Comparison of ENCODE assay signal across 21 cellular contexts in genomic region chr13:74005320-74006154, GRCh38.
"Had no signal": no experiment of that assay in that cellular context is flagged by ENCODE, and none has a peak within 500 bp of the region (broad histone marks: within the 10 kb centered on the region; RNA-seq: fewer than 3 reads in every experiment).

No MANE protein-coding gene starts in this region.

- H3K27me3 ChIP-seq: neutrophil, sigmoid colon had no signal

- H3K36me3 Mint-ChIP-seq: natural killer cell had no signal

- H3K27ac Mint-ChIP-seq: dendritic cell treated with granulocyte-macrophage colony-stimulating factor and Interleukin-4, amounts not matched to agents 40 ng/mL and 50 ng/mL, for 4 days; memory B cell; stimulated activated naive CD8-positive, alpha-beta T cell treated with anti-CD3 and anti-CD28 coated beads, Interleukin-15, amount 100 ng/mL, for 72 hours; T-helper 1 cell treated with Interleukin-12 subunit alpha and Interleukin-12 subunit beta and Interleukin-4 antibody, amounts not matched to agents 30 μg/mL and 1 μg/mL, for 36 hours; type B pancreatic cell had no signal

- H3K36me3 ChIP-seq: neutrophil, sigmoid colon, WERI-Rb-1 had no signal

- H3K4me1 ChIP-seq: parathyroid adenoma had no signal

- H3K27ac ChIP-seq: epithelial cell of prostate, neutrophil, parathyroid adenoma, sigmoid colon, WERI-Rb-1 had no signal

- H3K9me3 Mint-ChIP-seq: activated naive CD4-positive, alpha-beta T cell treated with anti-CD3 and anti-CD28 coated beads, Interleukin-2, amount 50 U/mL, for 72 hours; dendritic cell treated with granulocyte-macrophage colony-stimulating factor and Interleukin-4, amounts not matched to agents 40 ng/mL and 50 ng/mL, for 4 days; memory B cell; natural killer cell; stimulated activated naive CD8-positive, alpha-beta T cell treated with anti-CD3 and anti-CD28 coated beads, Interleukin-15, amount 100 ng/mL, for 72 hours; T-helper 1 cell treated with Interleukin-12 subunit alpha and Interleukin-12 subunit beta and Interleukin-4 antibody, amounts not matched to agents 30 μg/mL and 1 μg/mL, for 36 hours had no signal

- H3K4me3 Mint-ChIP-seq: dendritic cell treated with granulocyte-macrophage colony-stimulating factor and Interleukin-4, amounts not matched to agents 40 ng/mL and 50 ng/mL, for 4 days; memory B cell; natural killer cell; stimulated activated naive CD8-positive, alpha-beta T cell treated with anti-CD3 and anti-CD28 coated beads, Interleukin-15, amount 100 ng/mL, for 72 hours; T-helper 1 cell treated with Interleukin-12 subunit alpha and Interleukin-12 subunit beta and Interleukin-4 antibody, amounts not matched to agents 30 μg/mL and 1 μg/mL, for 36 hours; type B pancreatic cell had no signal

- H3K9me3 ChIP-seq: mucosa of descending colon, neutrophil, sigmoid colon had no signal

- DNase-seq: activated CD4-positive, alpha-beta T cell treated with anti-CD3 and anti-CD28 coated beads, Interleukin-2, amount 50 U/mL, for 48 hours; activated T-cell treated with anti-CD3 and anti-CD28 coated beads, Interleukin-2, amount 50 U/mL, for 1 hour; anterior cingulate cortex; cerebellar nuclear complex; effector memory CD4-positive, alpha-beta T cell; islet precursor cell; mucosa of descending colon; natural killer cell; sigmoid colon; stimulated activated CD4-positive, alpha-beta T cell treated with anti-CD3 and anti-CD28 coated beads, Interleukin-1b, Interleukin-23, amount 100 ng/mL, for 48 hours; stimulated activated naive CD8-positive, alpha-beta T cell treated with anti-CD3 and anti-CD28 coated beads, Interleukin-15, amount 100 ng/mL, for 72 hours; WERI-Rb-1 had no signal

- ATAC-seq: activated naive CD4-positive, alpha-beta T cell treated with anti-CD3 and anti-CD28 coated beads, Interleukin-2, amount 50 U/mL, for 72 hours; left lobe of liver; mucosa of descending colon; natural killer cell; stimulated activated naive CD8-positive, alpha-beta T cell treated with anti-CD3 and anti-CD28 coated beads, Interleukin-15, amount 100 ng/mL, for 72 hours had no signal

- H3K4me3 ChIP-seq: mucosa of descending colon, sigmoid colon had no signal

- H3K27me3 Mint-ChIP-seq: dendritic cell treated with granulocyte-macrophage colony-stimulating factor and Interleukin-4, amounts not matched to agents 40 ng/mL and 50 ng/mL, for 4 days; memory B cell; stimulated activated naive CD8-positive, alpha-beta T cell treated with anti-CD3 and anti-CD28 coated beads, Interleukin-15, amount 100 ng/mL, for 72 hours; type B pancreatic cell had no signal
